ENCODE assay signal across 17 cellular contexts in the genomic region with DNA sequence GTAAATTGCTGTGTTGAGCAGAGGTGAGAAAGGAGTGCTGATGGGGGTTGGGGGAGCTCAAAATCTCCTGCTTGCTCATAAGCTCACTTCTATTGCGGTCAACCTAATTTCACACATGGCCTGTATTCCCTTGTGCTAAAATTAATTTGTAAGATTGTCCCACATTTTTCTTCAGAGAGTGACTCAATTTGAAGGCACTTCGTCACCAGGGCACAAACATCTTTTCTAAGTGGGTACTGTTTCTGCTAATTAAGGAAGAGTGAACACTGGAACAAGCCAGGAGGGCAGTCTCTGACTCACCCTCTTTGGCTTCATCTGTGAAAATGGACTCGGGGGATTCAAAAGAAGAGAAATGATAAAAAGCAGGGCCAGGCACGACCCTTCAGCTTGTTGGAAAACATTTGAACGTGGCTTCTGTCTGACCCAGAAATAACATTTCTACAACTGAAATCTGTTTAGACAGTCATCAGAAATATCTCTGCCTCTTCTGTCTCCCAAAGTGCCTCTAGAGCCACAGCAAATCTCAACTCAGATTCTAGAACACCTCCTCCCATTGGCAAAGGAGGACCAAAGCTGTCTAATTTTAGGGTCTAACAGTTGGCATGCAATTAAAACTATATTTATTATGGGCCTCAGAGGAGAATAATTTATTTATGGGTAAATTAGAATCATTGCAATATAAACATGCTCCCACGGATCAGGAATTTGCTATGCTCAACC. TPM values are rescaled to one million over a fixed set of nuclear protein-coding genes. Genes with fewer than 3 reads are reported as not detected.
DNase-seq lines count a peak whose midpoint lies in the region; ATAC-seq, FAIRE-seq and TF ChIP-seq lines count a peak whose summit lies in the region.
"Had no signal": no experiment of that assay in that cellular context is flagged by ENCODE, and none has a peak within 500 bp of the region (broad histone marks: within the 10 kb centered on the region; RNA-seq: fewer than 3 reads in every experiment).

No MANE protein-coding gene starts in this region.

- H3K9ac ChIP-seq in H1 (replicated peaks in 1 of 4; ENCODE audit: extremely low read depth in 1 of 4, low read depth in 3 of 4, low read length in 3 of 4): no peak overlapping the region

- no peak for TF ChIP-seq POLR2A in H1 (IDR thresholded peaks at IDR 0.05; ENCODE audit: control extremely low read depth in 1 of 2, low read depth in 2 of 2, low read length in 2 of 2)
- no peak for TF ChIP-seq POLR2A in GM12891 (IDR thresholded peaks at IDR 0.05; ENCODE audit: low read depth, low read length)

- H3K4ac ChIP-seq in H1 (replicated peaks; ENCODE audit: insufficient read length, low read depth, low read length): no peak overlapping the region

- peak; percentile 27 for DNase-seq in AG10803 (ENCODE audit: low read depth)
- DNase-seq in H1 (ENCODE audit: low read depth in 1 of 2, low spot score in 2 of 2): no peak
- no peak for DNase-seq in NCI-H526 (lab: John Stamatoyannopoulos, UW)
- DNase-seq in activated effector memory CD4-positive, alpha-beta T cell treated with Interleukin-2 at 50 U/mL for 16 hours: no peak
- DNase-seq in GM12891 (ENCODE audit: insufficient read length, low spot score): no peak
- DNase-seq: activated CD8-positive, alpha-beta T cell treated with anti-CD3 and anti-CD28 coated beads for 36 hours; activated naive CD4-positive, alpha-beta T cell treated with anti-CD3 and anti-CD28 coated beads for 36 hours; GF-D8; NCI-H1436 treated with DMSO at 0.1 percent for 48 hours; NK-92 treated with Interleukin-12 subunit alpha and Interleukin-12 subunit beta, amount 100 ng/mL, for 24 hours; T-helper 1 cell; thyroid gland had no signal

- H3K79me2 ChIP-seq in H1 (ENCODE audit: control insufficient read depth in 1 of 2, insufficient read depth in 2 of 2, low read length in 2 of 2): no peaks in the 10 kb centered on the region

- H2AK5ac ChIP-seq in H1 (ENCODE audit: low read depth, low read length): no peak overlapping the region

- H2AFZ ChIP-seq in H1 (ENCODE audit: low read length): peak overlapping the region; percentile 36; the same call in 1 of the 2 replicates

- TF ChIP-seq CTCF in AG10803 (conservative IDR thresholded peaks at IDR 0.05; ENCODE audit: low read length) (no peak), H1 (IDR thresholded peaks at IDR 0.05; ENCODE audit: control extremely low read depth in 1 of 3, insufficient read depth in 1 of 3, low read depth in 1 of 3, low read length in 3 of 3) (no peak)

- CTCF ChIA-PET in H1 (lab: Charles Lee; ENCODE audit: partially characterized antibody): interaction anchor here (1.2 to 3.2 kb wide), 2 partner anchors 14 to 39 kb away, joined by 3 to 9 read pairs; no protein-coding TSS in a partner anchor

- H2BK15ac ChIP-seq in H1 (ENCODE audit: low read length): no peak overlapping the region

- no peaks in the 10 kb centered on the region for H4K20me1 ChIP-seq in H1 (replicated peaks in 1 of 2; ENCODE audit: control insufficient read depth in 1 of 2, insufficient read depth in 2 of 2, low read length in 2 of 2)

- FAIRE-seq in H1 (lab: Jason Lieb, UNC) (no peak), GM12891 (lab: Jason Lieb, UNC) (no peak)
- FAIRE-seq: HepG2 had no signal

- TF ChIP-seq EP300 in H1 (IDR thresholded peaks at IDR 0.05; ENCODE audit: borderline replicate concordance in 1 of 2, low read depth in 2 of 2, low read length in 2 of 2): no peak

- H3K79me1 ChIP-seq in H1 (ENCODE audit: low read depth, low read length): no peaks in the 10 kb centered on the region

- H3K4me1 ChIP-seq in H1 (replicated peaks in 1 of 4; ENCODE audit: control insufficient read depth in 3 of 4, insufficient read depth in 4 of 4, low read length in 3 of 4): peaks cover 0 to 6% (median 1%) of the 10 kb centered on the region in 4 experiments; a peak in 3 of 7 replicates
- H3K4me1 ChIP-seq: thyroid gland had no signal

- H3K9me3 ChIP-seq in H1 (ENCODE audit: insufficient read depth in 2 of 2, low read depth in 1 of 2, low read length in 1 of 2): no peaks in the 10 kb centered on the region
- H3K9me3 ChIP-seq: thyroid gland had no signal

- no peak overlapping the region for H2BK5ac ChIP-seq in H1 (ENCODE audit: low read depth, low read length)

- H3K27ac ChIP-seq in H1 (ENCODE audit: low read depth, low read length): no peak overlapping the region
- H3K27ac ChIP-seq: thyroid gland had no signal

- ATAC-seq in GM19035 (IDR thresholded peaks at IDR 0.05; ENCODE audit: unreplicated experiment) (peak; percentile 72), HG03342 (IDR thresholded peaks at IDR 0.05; ENCODE audit: unreplicated experiment) (peak; percentile 58), HG03469 (IDR thresholded peaks at IDR 0.05; ENCODE audit: unreplicated experiment) (no peak)
- ATAC-seq: activated CD8-positive, alpha-beta T cell treated with anti-CD3 and anti-CD28 coated beads for 36 hours; HepG2 had no signal

- H2BK20ac ChIP-seq in H1 (ENCODE audit: low read length): no peak overlapping the region

- H2BK12ac ChIP-seq in H1 (ENCODE audit: low read depth, low read length): no peak overlapping the region

- H3K4me3 ChIP-seq in AG10803 (ENCODE audit: low read length) (no peak overlapping the region), H1 (ENCODE audit: extremely low read depth in 1 of 4, insufficient read depth in 2 of 4, low read depth in 3 of 4, low read length in 4 of 4) (no peak overlapping the region)
- H3K4me3 ChIP-seq: dorsolateral prefrontal cortex, thyroid gland had no signal

- no peak overlapping the region for H3K23ac ChIP-seq in H1 (ENCODE audit: insufficient read length)

- no peak overlapping the region for H2BK120ac ChIP-seq in H1 (replicated peaks; ENCODE audit: low read depth, low read length)

- no peak overlapping the region for H4K8ac ChIP-seq in H1 (ENCODE audit: extremely low read depth, insufficient read depth, low read length)

- no peak overlapping the region for H4K91ac ChIP-seq in H1 (replicated peaks; ENCODE audit: insufficient read length, low read length)

- no peaks in the 10 kb centered on the region for H3K23me2 ChIP-seq in H1 (ENCODE audit: low read depth, low read length)

- no peak overlapping the region for H4K5ac ChIP-seq in H1 (ENCODE audit: insufficient read length, low read depth, low read length)

- H3K36me3 ChIP-seq in H1 (ENCODE audit: control insufficient read depth in 2 of 4, insufficient read depth in 4 of 4, low read length in 3 of 4): no peaks in the 10 kb centered on the region
- H3K36me3 ChIP-seq: thyroid gland had no signal

- no peak overlapping the region for H3K4me2 ChIP-seq in H1 (ENCODE audit: insufficient read depth in 1 of 2, low read depth in 2 of 2, low read length in 2 of 2)

- TF ChIP-seq RAD21 in H1 (IDR thresholded peaks at IDR 0.05 in 1 of 2, conservative IDR thresholded peaks at IDR 0.05 in 1 of 2; ENCODE audit: low read depth in 2 of 2, low read length in 2 of 2): no peak

- POLR2A ChIA-PET in H1 (lab: Charles Lee; ENCODE audit: partially characterized antibody): no interaction called here

- H3K56ac ChIP-seq in H1 (replicated peaks; ENCODE audit: insufficient read length, low read depth, low read length): no peak overlapping the region

- WGBS in H1 (ENCODE audit: extremely low coverage in 1 of 2, insufficient coverage in 1 of 2, insufficient read length in 1 of 2, insufficient replicate concordance in 2 of 2, low coverage in 1 of 2, low lambda C conversion rate in 2 of 2, missing lambda C conversion rate in 1 of 2), 2 experiments: 90% methylated on average over 6 of the region's 6 CpGs; no CpG with 5 or more reads in 1 of the 2 experiments

- H3K14ac ChIP-seq in H1 (ENCODE audit: insufficient read length): no peak overlapping the region

- no peaks in the 10 kb centered on the region for H3K27me3 ChIP-seq in H1 (replicated peaks in 1 of 4; ENCODE audit: control insufficient read depth in 3 of 4, extremely low read depth in 1 of 4, insufficient read depth in 3 of 4, low read length in 3 of 4)
- H3K27me3 ChIP-seq: dorsolateral prefrontal cortex, thyroid gland had no signal

- H3K18ac ChIP-seq in H1 (ENCODE audit: extremely low read depth, low read length): no peak overlapping the region

TF ChIP-seq in H1, 55 proteins besides CTCF, POLR2A, EP300 and RAD21 (continues in another document):
- TF ChIP-seq POU5F1 (IDR thresholded peaks at IDR 0.05; ENCODE audit: low read depth, low read length) (no peak), CBX5 (IDR thresholded peaks at IDR 0.05; ENCODE audit: low read depth, low read length) (no peak), SIRT6 (IDR thresholded peaks at IDR 0.05; ENCODE audit: low read length) (no peak), CREB1 (IDR thresholded peaks at IDR 0.05) (no peak)

TF ChIP-seq in GM12891, 5 proteins besides CTCF, POLR2A, EP300 and RAD21:
- TF ChIP-seq TAF1 (IDR thresholded peaks at IDR 0.05; ENCODE audit: low read depth, low read length) (no peak), PAX5 (IDR thresholded peaks at IDR 0.05; ENCODE audit: insufficient read depth, low read length, severe bottlenecking) (no peak), POU2F2 (IDR thresholded peaks at IDR 0.05; ENCODE audit: low read depth, low read length) (no peak), POLR2AphosphoS5 (IDR thresholded peaks at IDR 0.05; ENCODE audit: low read depth, low read length) (no peak)

RNA-seq across cellular contexts. Expression of a gene that starts 49.8 kb away (rescaled TPM):
- total RNA-seq in H1 (2021; fragmentation: NEBNext Ultra II Directional; extraction: Animal tissue kit (Norgen Biotek cat#: 25700)): 16.6 and 17.7 TPM in 2 replicates
- polyA plus RNA-seq in H1 (2011; rRNA removed): 2.7 and 4.4 TPM in 2 replicates
- polyA plus RNA-seq in H1 (2011; cell fraction: cytosol; rRNA removed): 5.8 TPM
- 1.8 TPM for polyA plus RNA-seq in H1 (2011; cell fraction: nucleus; rRNA removed)
- 4.0 to 8.3 TPM (median 5.0 TPM) in 4 replicates for polyA plus RNA-seq in H1 (2012, experiment 1 of 2)
- 0.60 TPM for polyA plus RNA-seq in H1 (2012, experiment 2 of 2)
- polyA plus RNA-seq in H1 (2013, experiment 1 of 2): 6.3 TPM
- 6.1 TPM for polyA plus RNA-seq in H1 (2013, experiment 2 of 2)
- 16.7 and 20.9 TPM in 2 replicates for polyA minus RNA-seq in H1 (2011; rRNA and poly(A)+ RNA removed)
- polyA minus RNA-seq in H1 (2011; cell fraction: cytosol; rRNA and poly(A)+ RNA removed): 10.4 TPM
- 15.9 TPM for polyA minus RNA-seq in H1 (2011; cell fraction: nucleus; rRNA and poly(A)+ RNA removed)
- polyA plus RNA-seq in GM12891 (2012; ENCODE audit: low read depth, missing spikeins): 6.6 TPM
